ENCODE assay signal across 1 cellular context in the genomic region with DNA sequence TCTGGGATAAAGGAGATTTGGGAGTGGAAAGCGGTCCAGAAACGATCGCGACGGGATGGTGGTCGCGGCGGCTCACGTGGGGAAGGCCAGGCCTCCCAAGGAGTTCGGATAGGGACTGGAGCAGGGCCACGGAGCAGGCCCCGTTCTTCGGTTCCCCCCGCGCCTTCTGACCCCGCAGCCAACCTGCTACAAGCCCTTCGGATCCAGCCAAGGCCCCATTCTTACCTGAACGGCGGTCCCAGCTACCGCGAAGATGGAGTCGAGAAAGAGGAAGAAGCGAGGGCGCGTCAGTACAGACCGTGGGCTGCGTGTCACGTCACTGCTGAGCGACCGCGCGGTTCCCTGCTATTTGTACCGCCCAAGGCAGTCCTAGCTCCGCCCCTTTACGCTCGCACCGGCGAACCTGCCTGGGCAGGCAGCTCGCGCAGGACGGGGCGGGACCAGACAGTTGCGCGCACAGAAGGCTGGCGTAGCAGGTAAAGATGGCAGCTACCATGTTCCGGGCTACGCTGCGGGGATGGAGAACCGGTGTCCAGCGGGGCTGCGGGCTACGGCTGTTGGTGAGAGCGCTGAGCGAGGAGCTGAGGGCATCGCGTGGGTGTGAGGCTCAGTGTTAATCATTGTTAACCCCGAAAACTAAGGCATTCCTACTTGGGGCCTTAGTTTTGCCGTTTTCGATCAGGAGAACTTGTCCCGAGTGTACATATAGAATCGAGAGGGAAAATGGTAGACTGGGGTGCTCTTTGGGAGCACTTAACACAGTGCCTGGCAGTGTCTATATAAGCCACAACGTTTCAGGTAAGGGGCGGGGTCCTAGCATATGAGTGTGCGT.
A peak's percentile ranks its signal among the peaks of the same experiment; 100 is the strongest.
TF ChIP-seq lines count a peak whose summit lies in the region.

TSS of gene FAU (minus strand) at position 270 of the 832 bp plus-strand sequence. CDS start 321 bp downstream, outside the sequence.
TSS of gene MRPL49 (plus strand) at position 457 of the 832 bp plus-strand sequence. CDS start at position 483, 26 bp downstream.

TF ChIP-seq in WTC11, 78 proteins besides CTCF, POLR2A, EP300 and RAD21 (continued from another document):
- TF ChIP-seq, protein P1, sequence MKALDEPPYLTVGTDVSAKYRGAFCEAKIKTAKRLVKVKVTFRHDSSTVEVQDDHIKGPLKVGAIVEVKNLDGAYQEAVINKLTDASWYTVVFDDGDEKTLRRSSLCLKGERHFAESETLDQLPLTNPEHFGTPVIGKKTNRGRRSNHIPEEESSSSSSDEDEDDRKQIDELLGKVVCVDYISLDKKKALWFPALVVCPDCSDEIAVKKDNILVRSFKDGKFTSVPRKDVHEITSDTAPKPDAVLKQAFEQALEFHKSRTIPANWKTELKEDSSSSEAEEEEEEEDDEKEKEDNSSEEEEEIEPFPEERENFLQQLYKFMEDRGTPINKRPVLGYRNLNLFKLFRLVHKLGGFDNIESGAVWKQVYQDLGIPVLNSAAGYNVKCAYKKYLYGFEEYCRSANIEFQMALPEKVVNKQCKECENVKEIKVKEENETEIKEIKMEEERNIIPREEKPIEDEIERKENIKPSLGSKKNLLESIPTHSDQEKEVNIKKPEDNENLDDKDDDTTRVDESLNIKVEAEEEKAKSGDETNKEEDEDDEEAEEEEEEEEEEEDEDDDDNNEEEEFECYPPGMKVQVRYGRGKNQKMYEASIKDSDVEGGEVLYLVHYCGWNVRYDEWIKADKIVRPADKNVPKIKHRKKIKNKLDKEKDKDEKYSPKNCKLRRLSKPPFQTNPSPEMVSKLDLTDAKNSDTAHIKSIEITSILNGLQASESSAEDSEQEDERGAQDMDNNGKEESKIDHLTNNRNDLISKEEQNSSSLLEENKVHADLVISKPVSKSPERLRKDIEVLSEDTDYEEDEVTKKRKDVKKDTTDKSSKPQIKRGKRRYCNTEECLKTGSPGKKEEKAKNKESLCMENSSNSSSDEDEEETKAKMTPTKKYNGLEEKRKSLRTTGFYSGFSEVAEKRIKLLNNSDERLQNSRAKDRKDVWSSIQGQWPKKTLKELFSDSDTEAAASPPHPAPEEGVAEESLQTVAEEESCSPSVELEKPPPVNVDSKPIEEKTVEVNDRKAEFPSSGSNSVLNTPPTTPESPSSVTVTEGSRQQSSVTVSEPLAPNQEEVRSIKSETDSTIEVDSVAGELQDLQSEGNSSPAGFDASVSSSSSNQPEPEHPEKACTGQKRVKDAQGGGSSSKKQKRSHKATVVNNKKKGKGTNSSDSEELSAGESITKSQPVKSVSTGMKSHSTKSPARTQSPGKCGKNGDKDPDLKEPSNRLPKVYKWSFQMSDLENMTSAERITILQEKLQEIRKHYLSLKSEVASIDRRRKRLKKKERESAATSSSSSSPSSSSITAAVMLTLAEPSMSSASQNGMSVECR (CRISPR knock-in tag; IDR thresholded peaks at IDR 0.05; ENCODE audit: borderline replicate concordance) = 0 out of 2 replicates have a peak, but pooled peaks have one; percentile 27
- peak; percentile 98 for TF ChIP-seq CREM (CRISPR knock-in tag; IDR thresholded peaks at IDR 0.05)
- no peak for TF ChIP-seq NR1H2 (CRISPR knock-in tag; IDR thresholded peaks at IDR 0.05)
- peak; percentile 61; the same call in 1 of the 2 replicates for TF ChIP-seq ATF1 (CRISPR knock-in tag; IDR thresholded peaks at IDR 0.05)
- TF ChIP-seq, protein P2, sequence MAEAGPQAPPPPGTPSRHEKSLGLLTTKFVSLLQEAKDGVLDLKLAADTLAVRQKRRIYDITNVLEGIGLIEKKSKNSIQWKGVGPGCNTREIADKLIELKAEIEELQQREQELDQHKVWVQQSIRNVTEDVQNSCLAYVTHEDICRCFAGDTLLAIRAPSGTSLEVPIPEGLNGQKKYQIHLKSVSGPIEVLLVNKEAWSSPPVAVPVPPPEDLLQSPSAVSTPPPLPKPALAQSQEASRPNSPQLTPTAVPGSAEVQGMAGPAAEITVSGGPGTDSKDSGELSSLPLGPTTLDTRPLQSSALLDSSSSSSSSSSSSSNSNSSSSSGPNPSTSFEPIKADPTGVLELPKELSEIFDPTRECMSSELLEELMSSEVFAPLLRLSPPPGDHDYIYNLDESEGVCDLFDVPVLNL (CRISPR knock-in tag; IDR thresholded peaks at IDR 0.05; ENCODE audit: borderline replicate concordance, low read depth) = no peak
- TF ChIP-seq TCF7 (CRISPR knock-in tag; IDR thresholded peaks at IDR 0.05; ENCODE audit: low read depth) = no peak
- TF ChIP-seq SMAD4 (CRISPR knock-in tag; IDR thresholded peaks at IDR 0.05) = no peak
- TF ChIP-seq OVOL2 (CRISPR knock-in tag; IDR thresholded peaks at IDR 0.05; ENCODE audit: borderline replicate concordance) = no peak
- no peak for TF ChIP-seq ZNF512 (CRISPR knock-in tag; IDR thresholded peaks at IDR 0.05; ENCODE audit: borderline replicate concordance)
- TF ChIP-seq FOXP1 (CRISPR knock-in tag; IDR thresholded peaks at IDR 0.05; ENCODE audit: borderline replicate concordance) = peak; percentile 48; the same call in 1 of the 2 replicates
- TF ChIP-seq HMGA2 (CRISPR knock-in tag; IDR thresholded peaks at IDR 0.05) = no peak
